Comparison of ENCODE assay signal across 10 cellular contexts in genomic region chr1:86912501-86912900, GRCh38. TPM values are rescaled to one million over a fixed set of nuclear protein-coding genes. Genes with fewer than 3 reads are reported as not detected.
DNase-seq lines count a peak whose midpoint lies in the region; TF ChIP-seq lines count a peak whose summit lies in the region.
"Had no signal": no experiment of that assay in that cellular context is flagged by ENCODE, and none has a peak within 500 bp of the region (broad histone marks: within the 10 kb centered on the region; RNA-seq: fewer than 3 reads in every experiment).

No MANE protein-coding gene starts in this region.

- H3K4me1 ChIP-seq in SJCRH30 (no peaks in the 10 kb centered on the region; the same call in 1 of the 2 replicates), spleen (peaks cover 23 to 82% (median 67%) of the 10 kb centered on the region in 6 donors)

- intact Hi-C loops in spleen (cut with DNase I; ENCODE audit: low total_unique reads) = no loop called here

- no peaks in the 10 kb centered on the region for H3K27me3 Mint-ChIP-seq in T-helper 1 cell treated with Interleukin-12 subunit alpha and Interleukin-12 subunit beta and Interleukin-4 antibody, amounts not matched to agents 30 μg/mL and 1 μg/mL, for 36 hours (ENCODE audit: low read depth)
- H3K27me3 Mint-ChIP-seq: activated naive CD8-positive, alpha-beta T cell treated with anti-CD3 and anti-CD28 coated beads, Interleukin-2, amount 10 ng/mL, durations not matched to agents 7 days and 5 days had no signal

- H3K36me3 Mint-ChIP-seq in T-helper 1 cell treated with Interleukin-12 subunit alpha and Interleukin-12 subunit beta and Interleukin-4 antibody, amounts not matched to agents 30 μg/mL and 1 μg/mL, for 36 hours (ENCODE audit: low read depth) = peaks cover 30% of the 10 kb centered on the region

- no peak overlapping the region for H3K4me3 Mint-ChIP-seq in T-helper 1 cell treated with Interleukin-12 subunit alpha and Interleukin-12 subunit beta and Interleukin-4 antibody, amounts not matched to agents 30 μg/mL and 1 μg/mL, for 36 hours
- H3K4me3 Mint-ChIP-seq: activated naive CD8-positive, alpha-beta T cell treated with anti-CD3 and anti-CD28 coated beads, Interleukin-2, amount 10 ng/mL, durations not matched to agents 7 days and 5 days had no signal

- H3K4me1 Mint-ChIP-seq in T-helper 1 cell treated with Interleukin-12 subunit alpha and Interleukin-12 subunit beta and Interleukin-4 antibody, amounts not matched to agents 30 μg/mL and 1 μg/mL, for 36 hours (ENCODE audit: low read depth) = peaks cover 32% of the 10 kb centered on the region

- H3K36me3 ChIP-seq in SJCRH30 = peaks cover 15% of the 10 kb centered on the region
- peaks cover 0 to 35% (median 3%) of the 10 kb centered on the region in 6 donors for H3K36me3 ChIP-seq in spleen

- H3K9me3 ChIP-seq in SJCRH30 (replicated peaks) (no peaks in the 10 kb centered on the region), spleen (no peaks in the 10 kb centered on the region)

- H3K27ac ChIP-seq in SJCRH30 = no peak overlapping the region
- H3K27ac ChIP-seq in spleen = peak overlapping the region in 5 of 8 donors; percentile 94 to 95 (median 95)

- peak overlapping the region; percentile 12 for H3K27ac Mint-ChIP-seq in T-helper 1 cell treated with Interleukin-12 subunit alpha and Interleukin-12 subunit beta and Interleukin-4 antibody, amounts not matched to agents 30 μg/mL and 1 μg/mL, for 36 hours
- H3K27ac Mint-ChIP-seq: activated naive CD8-positive, alpha-beta T cell treated with anti-CD3 and anti-CD28 coated beads, Interleukin-2, amount 10 ng/mL, durations not matched to agents 7 days and 5 days had no signal

- H3K27me3 ChIP-seq in SJCRH30 (no peaks in the 10 kb centered on the region), spleen (replicated peaks in 1 of 7) (no peaks in the 10 kb centered on the region)

- H3K9me3 Mint-ChIP-seq in T-helper 1 cell treated with Interleukin-12 subunit alpha and Interleukin-12 subunit beta and Interleukin-4 antibody, amounts not matched to agents 30 μg/mL and 1 μg/mL, for 36 hours = no peaks in the 10 kb centered on the region
- H3K9me3 Mint-ChIP-seq: activated naive CD8-positive, alpha-beta T cell treated with anti-CD3 and anti-CD28 coated beads, Interleukin-2, amount 10 ng/mL, durations not matched to agents 7 days and 5 days had no signal

- WGBS in spleen, 5 donors = 38 to 65% (median 51%) methylated on average over 5 of the region's 5 CpGs

- no peak for TF ChIP-seq CTCF in spleen (IDR thresholded peaks at IDR 0.05 in 8 of 11, conservative IDR thresholded peaks at IDR 0.05 in 3 of 11)

- H3K4me3 ChIP-seq in SJCRH30 = peak overlapping the region; percentile 76
- peak overlapping the region in 7 of 8 donors; percentile 85 to 94 (median 92) for H3K4me3 ChIP-seq in spleen

- no peak for TF ChIP-seq POLR2A in spleen (IDR thresholded peaks at IDR 0.05)

- no peak for DNase-seq in T-helper 1 cell
- DNase-seq in SJCRH30 = no peak
- DNase-seq in glomerular visceral epithelial cell (ENCODE audit: extremely low spot score) = peak; percentile 8
- no peak for DNase-seq in spleen
- no peak for DNase-seq in NCI-H1930 (lab: John Stamatoyannopoulos, UW)
- DNase-seq in putamen (ENCODE audit: low spot score) = no peak
- DNase-seq in activated CD8-positive, alpha-beta memory T cell treated with anti-CD3 and anti-CD28 coated beads, Interleukin-2, amount 50 U/mL, for 4 hours = no peak
- DNase-seq: activated naive CD8-positive, alpha-beta T cell treated with anti-CD3 and anti-CD28 coated beads, Interleukin-2, amount 10 ng/mL, durations not matched to agents 7 days and 5 days; NK-92 treated with Interleukin-12 subunit alpha and Interleukin-12 subunit beta, amount 100 ng/mL, for 24 hours had no signal

RNA-seq across cellular contexts. Expression of gene SELENOF, which starts 1.4 kb away (rescaled TPM):
- 162 and 174 TPM in 2 replicates for total RNA-seq in SJCRH30 (2014; rRNA removed; shearing (Covaris generic))
- total RNA-seq in spleen = 100 to 1,000 TPM; 157 to 197 (median 177) TPM
- 100 to 1,000 TPM; 106 to 170 (median 122) TPM for polyA plus RNA-seq in spleen

RNA-seq across cellular contexts. Expression of gene HS2ST1, which starts 1.9 kb away (rescaled TPM):
- 39.4 and 45.0 TPM in 2 replicates for total RNA-seq in SJCRH30 (2014; rRNA removed; shearing (Covaris generic))
- total RNA-seq in spleen = 10 to 100 TPM; 20.2 to 32.9 (median 23.9) TPM
- 1 to 10 TPM; 4.6 to 7.4 (median 6.5) TPM for polyA plus RNA-seq in spleen
